Comparison of ENCODE assay signal across 20 cellular contexts in the genomic region with DNA sequence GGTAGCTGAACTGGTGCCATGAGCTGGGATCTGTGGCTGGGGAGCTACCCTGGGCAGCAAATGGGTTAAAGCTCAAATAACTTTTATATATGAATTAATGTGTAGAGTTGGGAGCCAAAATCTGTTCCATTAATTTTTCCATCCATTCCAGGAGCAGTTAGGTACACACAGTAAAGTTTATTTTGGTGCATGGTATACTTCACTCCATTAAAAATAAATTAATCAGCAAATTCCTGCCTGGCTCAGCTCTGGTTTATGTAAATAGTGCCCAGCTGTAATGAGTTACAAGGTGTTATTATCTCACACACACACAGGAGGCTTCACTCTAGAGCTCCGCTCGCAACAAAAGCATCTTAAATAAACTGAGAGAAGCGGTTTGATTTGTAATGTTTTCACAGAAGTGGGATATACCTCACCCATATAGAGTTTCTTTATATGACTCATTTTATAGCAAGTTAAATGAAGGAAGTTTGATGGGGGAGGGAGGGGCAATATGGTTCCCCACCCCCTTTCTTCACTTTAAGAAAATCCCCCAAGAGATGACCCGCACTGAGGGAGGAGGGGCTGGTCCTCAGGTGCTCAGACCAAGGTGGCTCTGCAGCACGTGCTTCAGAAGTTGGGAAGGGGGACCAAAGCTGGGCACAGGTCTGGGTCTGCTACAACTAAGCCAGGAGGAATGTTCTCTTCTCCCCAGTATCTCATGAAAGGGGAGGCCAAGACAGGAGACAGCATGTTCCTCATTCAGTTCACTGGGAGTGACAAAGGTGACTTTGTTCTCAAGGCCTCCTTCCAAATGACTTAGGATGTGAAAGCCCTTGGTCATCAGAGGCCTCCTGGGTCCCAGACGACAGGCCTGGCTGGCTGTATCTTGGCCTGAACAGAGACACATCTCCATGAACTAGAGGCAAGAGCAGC. TPM values are rescaled to one million over a fixed set of nuclear protein-coding genes. Genes with fewer than 3 reads are reported as not detected.
DNase-seq lines count a peak whose midpoint lies in the region; ATAC-seq and TF ChIP-seq lines count a peak whose summit lies in the region.
"Had no signal": no experiment of that assay in that cellular context is flagged by ENCODE, and none has a peak within 500 bp of the region (broad histone marks: within the 10 kb centered on the region; RNA-seq: fewer than 3 reads in every experiment).

No MANE protein-coding gene starts in this region.

- no peak overlapping the region for H3K4me2 ChIP-seq in mesenchymal stem cell (ENCODE audit: low read length, poor library complexity, severe bottlenecking)

- CTCF ChIA-PET in Calu3 (lab: Charles Lee): interaction anchor here (0.9 to 4.2 kb wide), 13 partner anchors 9 to 206 kb away, joined by 3 to 85 read pairs (median 4); partner anchors contain the start of gene EIF6
- CTCF ChIA-PET in activated CD8-positive, alpha-beta memory T cell treated with anti-CD3 and anti-CD28 coated beads, Interleukin-2, amount 10 ng/mL, durations not matched to agents 7 days and 5 days (lab: Charles Lee): interaction anchor here (1.0 to 10.0 kb wide), 18 partner anchors 8 to 303 kb away, joined by 3 to 251 read pairs (median 8); partner anchors contain the start of genes CEP250, EDEM2, EIF6 and FAM83C

- ATAC-seq in activated CD8-positive, alpha-beta memory T cell treated with anti-CD3 and anti-CD28 coated beads, Interleukin-2, amount 10 ng/mL, durations not matched to agents 7 days and 5 days: no peak
- ATAC-seq in GM19452 (IDR thresholded peaks at IDR 0.05; ENCODE audit: unreplicated experiment): no peak

- WGBS in mesenchymal stem cell: 62% methylated on average over 3 of the region's 6 CpGs

- no peaks in the 10 kb centered on the region for H3K27me3 Mint-ChIP-seq in Calu3 (ENCODE audit: unreplicated experiment)
- H3K27me3 Mint-ChIP-seq in activated CD8-positive, alpha-beta memory T cell treated with anti-CD3 and anti-CD28 coated beads, Interleukin-2, amount 10 ng/mL, durations not matched to agents 7 days and 5 days: no peaks in the 10 kb centered on the region
- H3K27me3 Mint-ChIP-seq: CD4-positive, CD25-positive, alpha-beta regulatory T cell; naive B cell; T-helper 17 cell had no signal

- H3K4me1 ChIP-seq in mesenchymal stem cell (ENCODE audit: control insufficient read depth, insufficient read depth, low read depth, low read length): peaks cover 55% of the 10 kb centered on the region
- H3K4me1 ChIP-seq: HAP-1 had no signal

- no peaks in the 10 kb centered on the region for H3K9me3 Mint-ChIP-seq in Calu3 (ENCODE audit: low read depth, unreplicated experiment)
- no peaks in the 10 kb centered on the region for H3K9me3 Mint-ChIP-seq in activated CD8-positive, alpha-beta memory T cell treated with anti-CD3 and anti-CD28 coated beads, Interleukin-2, amount 10 ng/mL, durations not matched to agents 7 days and 5 days (ENCODE audit: low read depth)
- H3K9me3 Mint-ChIP-seq: naive B cell had no signal

- peak overlapping the region; percentile 76 for H2BK120ac ChIP-seq in mesenchymal stem cell (ENCODE audit: low read depth, low read length)

- in situ Hi-C loops in astrocyte of the cerebellum (cut with HindIII; ENCODE audit: low sequenced_read_pairs): no loop called here

- no peak overlapping the region for H2BK15ac ChIP-seq in mesenchymal stem cell (ENCODE audit: low read depth, poor library complexity, severe bottlenecking)

- H3K4me3 ChIP-seq in astrocyte of the cerebellum (ENCODE audit: low read depth, low read length): no peak overlapping the region
- H3K4me3 ChIP-seq in mesenchymal stem cell (ENCODE audit: insufficient read depth in 1 of 2, low read depth in 1 of 2, low read length in 2 of 2): no peak overlapping the region
- H3K4me3 ChIP-seq: ascending aorta, HAP-1, stomach had no signal

- H4K8ac ChIP-seq in mesenchymal stem cell (ENCODE audit: low read length): peak overlapping the region; percentile 93

- no peak overlapping the region for H3K23ac ChIP-seq in mesenchymal stem cell (ENCODE audit: low read length in 2 of 2)

- H3K4me1 Mint-ChIP-seq in Calu3 (ENCODE audit: low read depth, unreplicated experiment): peaks cover 74% of the 10 kb centered on the region
- H3K4me1 Mint-ChIP-seq in activated CD8-positive, alpha-beta memory T cell treated with anti-CD3 and anti-CD28 coated beads, Interleukin-2, amount 10 ng/mL, durations not matched to agents 7 days and 5 days: peaks cover 57% of the 10 kb centered on the region

- intact Hi-C loops in Calu3 (cut with micrococcal nuclease; ENCODE audit: unreplicated experiment): loop anchor here (1.0 kb wide), 1 partner anchor 27 kb away; no protein-coding TSS in a partner anchor

- H3K9me3 ChIP-seq in mesenchymal stem cell (ENCODE audit: control insufficient read depth, low read length): no peaks in the 10 kb centered on the region
- H3K9me3 ChIP-seq: ascending aorta, HAP-1, stomach had no signal

- H2BK12ac ChIP-seq in mesenchymal stem cell (ENCODE audit: low read length in 2 of 2): peak overlapping the region; percentile 28 to 43

- H3K79me1 ChIP-seq in mesenchymal stem cell (replicated peaks; ENCODE audit: low read length, poor library complexity, severe bottlenecking): peaks cover 1% of the 10 kb centered on the region

- peak overlapping the region in 1 of 2 experiments; percentile 14 for H3K4ac ChIP-seq in mesenchymal stem cell (ENCODE audit: low read depth in 1 of 2, low read length in 2 of 2)

- H3K9ac ChIP-seq in mesenchymal stem cell (ENCODE audit: low read length): peak overlapping the region; percentile 69

- H3K14ac ChIP-seq in mesenchymal stem cell (ENCODE audit: low read length in 2 of 2): no peak overlapping the region

- H3K4me3 Mint-ChIP-seq in Calu3 (ENCODE audit: low read depth, unreplicated experiment): no peak overlapping the region
- no peak overlapping the region for H3K4me3 Mint-ChIP-seq in activated CD8-positive, alpha-beta memory T cell treated with anti-CD3 and anti-CD28 coated beads, Interleukin-2, amount 10 ng/mL, durations not matched to agents 7 days and 5 days
- H3K4me3 Mint-ChIP-seq: CD4-positive, CD25-positive, alpha-beta regulatory T cell; naive B cell; T-helper 17 cell had no signal

- no peak for TF ChIP-seq CTCF in Calu3 (IDR thresholded peaks at IDR 0.05; ENCODE audit: unreplicated experiment)
- TF ChIP-seq CTCF in astrocyte of the cerebellum (IDR thresholded peaks at IDR 0.05; ENCODE audit: low read depth, low read length, missing control alignments): no peak

- peak overlapping the region; percentile 79 for H2BK5ac ChIP-seq in mesenchymal stem cell (ENCODE audit: low read depth, low read length, poor library complexity, severe bottlenecking)

- H3K27ac Mint-ChIP-seq in Calu3 (ENCODE audit: unreplicated experiment): peak overlapping the region; percentile 88
- H3K27ac Mint-ChIP-seq in activated CD8-positive, alpha-beta memory T cell treated with anti-CD3 and anti-CD28 coated beads, Interleukin-2, amount 10 ng/mL, durations not matched to agents 7 days and 5 days: no peak overlapping the region

- no peaks in the 10 kb centered on the region for H3K36me3 ChIP-seq in mesenchymal stem cell (ENCODE audit: control insufficient read depth in 1 of 2, insufficient read depth in 2 of 2, low read depth in 1 of 2, low read length in 2 of 2)

- peaks cover 41% of the 10 kb centered on the region for H3K36me3 Mint-ChIP-seq in Calu3 (ENCODE audit: insufficient read depth, unreplicated experiment)
- peaks cover 1% of the 10 kb centered on the region for H3K36me3 Mint-ChIP-seq in activated CD8-positive, alpha-beta memory T cell treated with anti-CD3 and anti-CD28 coated beads, Interleukin-2, amount 10 ng/mL, durations not matched to agents 7 days and 5 days
- H3K36me3 Mint-ChIP-seq: naive B cell had no signal

- DNase-seq in Calu3: no peak
- peak; percentile 73 for DNase-seq in M059J (ENCODE audit: low read depth)
- peak; percentile 22 for DNase-seq in astrocyte of the cerebellum (ENCODE audit: low read depth)
- no peak for DNase-seq in mesenchymal stem cell
- DNase-seq in ureter (ENCODE audit: low spot score): no peak
- DNase-seq in activated CD4-positive, CD25-positive, alpha-beta regulatory T cell treated with anti-CD3 and anti-CD28 coated beads, Interleukin-2, amount 50 U/mL, for 72 hours: no peak
- no peak for DNase-seq in activated CD8-positive, alpha-beta memory T cell treated with anti-CD3 and anti-CD28 coated beads, Interleukin-2, amount 10 ng/mL, durations not matched to agents 7 days and 5 days
- DNase-seq: activated CD4-positive, alpha-beta T cell treated with anti-CD3 and anti-CD28 coated beads for 48 hours; effector memory CD4-positive, alpha-beta T cell; left colon; naive B cell; NCI-H446 treated with DMSO at 0.1 percent for 48 hours; stomach; T-helper 17 cell had no signal

- BruUV-seq in Calu3 (replicated peaks; lab: Mats Ljungman, UMichigan): no TSS peak

- H3K27ac ChIP-seq in mesenchymal stem cell (ENCODE audit: low read length, poor library complexity, severe bottlenecking): peak overlapping the region; percentile 92
- H3K27ac ChIP-seq: ascending aorta had no signal

- H2AFZ ChIP-seq in mesenchymal stem cell (ENCODE audit: low read depth, low read length): no peak overlapping the region

- H3K27me3 ChIP-seq in mesenchymal stem cell (ENCODE audit: control insufficient read depth in 1 of 2, insufficient read depth in 1 of 2, low read length in 2 of 2): no peaks in the 10 kb centered on the region
- H3K27me3 ChIP-seq: ascending aorta, stomach had no signal

- peak overlapping the region; percentile 96 for H2AK5ac ChIP-seq in mesenchymal stem cell (ENCODE audit: low read length, severe bottlenecking)

- H4K91ac ChIP-seq in mesenchymal stem cell (ENCODE audit: low read length): peak overlapping the region; percentile 43

- peak overlapping the region in 1 of 2 experiments; percentile 41 for H3K18ac ChIP-seq in mesenchymal stem cell (ENCODE audit: low read depth in 1 of 2, low read length in 2 of 2)

RNA-seq across cellular contexts. Expression of gene FAM83C, which starts 10.5 kb away (rescaled TPM):
- total RNA-seq in Calu3 (2022): 0.12 TPM in 1 of 2 replicates, not detected in the other
- total RNA-seq in M059J (2014; rRNA removed; shearing (Covaris generic)): 0.02 TPM in 1 of 2 replicates, not detected in the other
- polyA plus RNA-seq in mesenchymal stem cell (2013, experiment 1 of 2): not detected
- polyA plus RNA-seq in mesenchymal stem cell (2013, experiment 2 of 2): not detected
- 4.0 TPM for total RNA-seq in ureter
- total RNA-seq in activated CD8-positive, alpha-beta memory T cell treated with anti-CD3 and anti-CD28 coated beads, Interleukin-2, amount 10 ng/mL, durations not matched to agents 7 days and 5 days: not detected
- total RNA-seq: ascending aorta; CD4-positive, CD25-positive, alpha-beta regulatory T cell; RPMI7951; sciatic nerve; stomach; T-helper 17 cell had no signal
- polyA plus RNA-seq: CD4-positive, CD25-positive, alpha-beta regulatory T cell had no signal

RNA-seq across cellular contexts. Expression of gene EIF6, which starts 18.1 kb away (rescaled TPM):
- total RNA-seq in Calu3 (2022) (271 and 317 TPM in 2 replicates), ureter (191 TPM)
- total RNA-seq in M059J (2014; rRNA removed; shearing (Covaris generic)): 303 and 313 TPM in 2 replicates
- 110 TPM for polyA plus RNA-seq in mesenchymal stem cell (2013, experiment 1 of 2)
- polyA plus RNA-seq in mesenchymal stem cell (2013, experiment 2 of 2): 112 TPM
- 100 to 1,000 TPM in 1 of 2 experiments, 10 to 100 TPM in 1; 98.6 to 121 TPM for total RNA-seq in activated CD8-positive, alpha-beta memory T cell treated with anti-CD3 and anti-CD28 coated beads, Interleukin-2, amount 10 ng/mL, durations not matched to agents 7 days and 5 days

RNA-seq across cellular contexts. Expression of gene MMP24OS, which starts 24.8 kb away (rescaled TPM):
- 86.8 and 95.4 TPM in 2 replicates for total RNA-seq in Calu3 (2022)
- total RNA-seq in M059J (2014; rRNA removed; shearing (Covaris generic)): 10.6 and 19.4 TPM in 2 replicates
- polyA plus RNA-seq in mesenchymal stem cell (2013, experiment 1 of 2): 114 TPM
- polyA plus RNA-seq in mesenchymal stem cell (2013, experiment 2 of 2): 114 TPM
- total RNA-seq in ureter: 103 TPM
- total RNA-seq in activated CD8-positive, alpha-beta memory T cell treated with anti-CD3 and anti-CD28 coated beads, Interleukin-2, amount 10 ng/mL, durations not matched to agents 7 days and 5 days: 10 to 100 TPM; 28.4 to 44.3 TPM

Comparison
In these comparisons a context has a peak if more than half of its experiments do, and no peak if none do; other contexts are left out.
1. DNase-seq: peak in M059J (single experiment) and astrocyte of the cerebellum (single experiment); none in Calu3 (single experiment), mesenchymal stem cell (single experiment), ureter (single experiment), activated CD4-positive, CD25-positive, alpha-beta regulatory T cell treated with anti-CD3 and anti-CD28 coated beads, Interleukin-2, amount 50 U/mL, for 72 hours (single experiment) and activated CD8-positive, alpha-beta memory T cell treated with anti-CD3 and anti-CD28 coated beads, Interleukin-2, amount 10 ng/mL, durations not matched to agents 7 days and 5 days (single experiment).